In the genomic region with DNA sequence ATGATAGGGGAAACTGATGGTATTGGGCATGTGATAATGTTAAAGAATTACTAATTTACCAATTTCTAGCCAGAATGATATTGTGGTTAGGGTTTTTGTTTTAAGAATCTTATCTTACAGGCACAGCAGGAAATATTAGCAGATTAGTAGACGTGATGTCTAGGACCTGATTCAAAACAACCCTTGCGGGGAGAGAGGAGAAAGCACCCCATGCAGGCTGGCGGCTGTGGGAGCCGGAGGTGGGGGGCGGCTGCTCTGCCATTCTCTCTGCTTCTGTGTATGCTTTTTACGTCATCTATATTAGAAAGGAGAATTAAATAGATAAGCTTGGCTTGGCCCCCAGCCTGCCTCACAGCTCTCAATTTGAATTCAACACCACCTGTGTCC, we compare ENCODE assay signal across 13 cellular contexts. TPM values are rescaled to one million over a fixed set of nuclear protein-coding genes. Genes with fewer than 3 reads are reported as not detected.
DNase-seq lines count a peak whose midpoint lies in the region; ATAC-seq and TF ChIP-seq lines count a peak whose summit lies in the region.
"Had no signal": no experiment of that assay in that cellular context is flagged by ENCODE, and none has a peak within 500 bp of the region (broad histone marks: within the 10 kb centered on the region; RNA-seq: fewer than 3 reads in every experiment).

No MANE protein-coding gene starts in this region.

- H3K27ac ChIP-seq in left ventricle myocardium inferior (replicated peaks) = peak overlapping the region; percentile 81
- peak overlapping the region in 2 of 3 donors; percentile 20 to 30 for H3K27ac ChIP-seq in thyroid gland
- H3K27ac ChIP-seq: SJSA1 had no signal

- no peak for TF ChIP-seq POLR2A in thyroid gland (IDR thresholded peaks at IDR 0.05)
- no peak for TF ChIP-seq POLR2A in GM18505 (IDR thresholded peaks at IDR 0.05; ENCODE audit: borderline replicate concordance, extremely low read depth, insufficient read depth, insufficient read length)

- POLR2A ChIA-PET in activated CD8-positive, alpha-beta T cell treated with anti-CD3 and anti-CD28 coated beads, Interleukin-2, amount 10 ng/mL, durations not matched to agents 7 days and 5 days (lab: Charles Lee) = no interaction called here

- H3K36me3 ChIP-seq in left ventricle myocardium inferior (no peaks in the 10 kb centered on the region), thyroid gland (no peaks in the 10 kb centered on the region)

- H3K4me3 ChIP-seq in left ventricle myocardium inferior (peak overlapping the region; percentile 29), thyroid gland (replicated peaks in 1 of 3) (no peak overlapping the region)
- H3K4me3 ChIP-seq: GM12878, SJSA1 had no signal

- H3K9me3 ChIP-seq in left ventricle myocardium inferior (replicated peaks) = no peaks in the 10 kb centered on the region
- H3K9me3 ChIP-seq in thyroid gland = no peaks in the 10 kb centered on the region
- H3K9me3 ChIP-seq: SJSA1 had no signal

- H3K27me3 ChIP-seq in left ventricle myocardium inferior (ENCODE audit: low read depth) = no peaks in the 10 kb centered on the region
- H3K27me3 ChIP-seq in thyroid gland = no peaks in the 10 kb centered on the region
- H3K27me3 ChIP-seq: SJSA1 had no signal

- TF ChIP-seq CTCF in left ventricle myocardium inferior (IDR thresholded peaks at IDR 0.05; ENCODE audit: borderline replicate concordance) (peak; percentile 19), thyroid gland (IDR thresholded peaks at IDR 0.05) (no peak)

- CTCF ChIA-PET in activated CD8-positive, alpha-beta T cell treated with anti-CD3 and anti-CD28 coated beads, Interleukin-2, amount 10 ng/mL, durations not matched to agents 7 days and 5 days (lab: Charles Lee) = interaction anchor here (1.1 kb wide), 1 partner anchor 19 kb away, joined by 4 read pairs; no protein-coding TSS in a partner anchor

- 79 to 85% methylated on average over 6 of the region's 6 CpGs for WGBS in thyroid gland, 2 donors

- peak overlapping the region; percentile 39 for H3K27ac Mint-ChIP-seq in activated CD8-positive, alpha-beta T cell treated with anti-CD3 and anti-CD28 coated beads, Interleukin-2, amount 10 ng/mL, durations not matched to agents 7 days and 5 days
- H3K27ac Mint-ChIP-seq: activated naive CD4-positive, alpha-beta T cell treated with anti-CD3 and anti-CD28 coated beads, Interleukin-2, amount 10 ng/mL, durations not matched to agents 7 days and 5 days; B cell had no signal

- H3K9me3 Mint-ChIP-seq in activated CD8-positive, alpha-beta T cell treated with anti-CD3 and anti-CD28 coated beads, Interleukin-2, amount 10 ng/mL, durations not matched to agents 7 days and 5 days (ENCODE audit: insufficient read depth) = no peaks in the 10 kb centered on the region
- H3K9me3 Mint-ChIP-seq: activated naive CD4-positive, alpha-beta T cell treated with anti-CD3 and anti-CD28 coated beads, Interleukin-2, amount 10 ng/mL, durations not matched to agents 7 days and 5 days had no signal

- peak; percentile 79 for DNase-seq in activated effector memory CD4-positive, alpha-beta T cell treated with anti-CD3 and anti-CD28 coated beads, Interleukin-2, amount 50 U/mL, for 16 hours
- DNase-seq in activated effector memory CD4-positive, alpha-beta T cell treated with Interleukin-2 at 50 U/mL for 16 hours = no peak
- no peak for DNase-seq in activated CD8-positive, alpha-beta T cell treated with anti-CD3 and anti-CD28 coated beads, Interleukin-2, amount 10 ng/mL, durations not matched to agents 7 days and 5 days
- DNase-seq in left ventricle myocardium inferior = no peak
- no peak for DNase-seq in thyroid gland
- DNase-seq in middle frontal gyrus (ENCODE audit: extremely low spot score, low spot score) = no peak
- DNase-seq in NCI-H146 treated with DMSO at 0.1 percent for 48 hours (lab: John Stamatoyannopoulos, UW; ENCODE audit: unreplicated experiment) = no peak
- DNase-seq: activated naive CD4-positive, alpha-beta T cell treated with anti-CD3 and anti-CD28 coated beads, Interleukin-2, amount 10 ng/mL, durations not matched to agents 7 days and 5 days; foreskin melanocyte had no signal

- H3K4me1 Mint-ChIP-seq in activated CD8-positive, alpha-beta T cell treated with anti-CD3 and anti-CD28 coated beads, Interleukin-2, amount 10 ng/mL, durations not matched to agents 7 days and 5 days (ENCODE audit: low read depth) = peaks cover 23% of the 10 kb centered on the region

- H3K4me3 Mint-ChIP-seq in activated CD8-positive, alpha-beta T cell treated with anti-CD3 and anti-CD28 coated beads, Interleukin-2, amount 10 ng/mL, durations not matched to agents 7 days and 5 days = no peak overlapping the region
- H3K4me3 Mint-ChIP-seq: activated naive CD4-positive, alpha-beta T cell treated with anti-CD3 and anti-CD28 coated beads, Interleukin-2, amount 10 ng/mL, durations not matched to agents 7 days and 5 days; B cell had no signal

- ATAC-seq in activated CD8-positive, alpha-beta T cell treated with anti-CD3 and anti-CD28 coated beads, Interleukin-2, amount 10 ng/mL, durations not matched to agents 7 days and 5 days = no peak
- no peak for ATAC-seq in GM18505 (IDR thresholded peaks at IDR 0.05; ENCODE audit: unreplicated experiment)
- ATAC-seq: GM12878 had no signal

- peaks cover 2% of the 10 kb centered on the region for H3K36me3 Mint-ChIP-seq in activated CD8-positive, alpha-beta T cell treated with anti-CD3 and anti-CD28 coated beads, Interleukin-2, amount 10 ng/mL, durations not matched to agents 7 days and 5 days (ENCODE audit: low read depth)
- H3K36me3 Mint-ChIP-seq: activated naive CD4-positive, alpha-beta T cell treated with anti-CD3 and anti-CD28 coated beads, Interleukin-2, amount 10 ng/mL, durations not matched to agents 7 days and 5 days had no signal

- intact Hi-C loops in left ventricle myocardium inferior (cut with micrococcal nuclease) = no loop called here
- intact Hi-C loops in thyroid gland (cut with DNase I) = no loop called here

- H3K4me1 ChIP-seq in left ventricle myocardium inferior = peaks cover 100% of the 10 kb centered on the region
- peaks cover 20 to 62% of the 10 kb centered on the region in 2 donors for H3K4me1 ChIP-seq in thyroid gland

- no peaks in the 10 kb centered on the region for H3K27me3 Mint-ChIP-seq in activated CD8-positive, alpha-beta T cell treated with anti-CD3 and anti-CD28 coated beads, Interleukin-2, amount 10 ng/mL, durations not matched to agents 7 days and 5 days (ENCODE audit: low read depth)
- H3K27me3 Mint-ChIP-seq: activated naive CD4-positive, alpha-beta T cell treated with anti-CD3 and anti-CD28 coated beads, Interleukin-2, amount 10 ng/mL, durations not matched to agents 7 days and 5 days; B cell had no signal

RNA-seq across cellular contexts. Expression of gene MLLT1, which starts 41.5 kb away (rescaled TPM):
- total RNA-seq in activated CD8-positive, alpha-beta T cell treated with anti-CD3 and anti-CD28 coated beads, Interleukin-2, amount 10 ng/mL, durations not matched to agents 7 days and 5 days = 10 to 100 TPM; 37.3 to 48.7 TPM
- total RNA-seq in left ventricle myocardium inferior (36.0 TPM), thyroid gland (10 to 100 TPM; 19.2 to 35.0 (median 26.7) TPM)
